24 cellular contexts compared by ENCODE assay signal in genomic region chr3:128907706-128908445, GRCh38. TPM values are rescaled to one million over a fixed set of nuclear protein-coding genes. Genes with fewer than 3 reads are reported as not detected.
DNase-seq lines count a peak whose midpoint lies in the region; ATAC-seq, FAIRE-seq and TF ChIP-seq lines count a peak whose summit lies in the region.
"Had no signal": no experiment of that assay in that cellular context is flagged by ENCODE, and none has a peak within 500 bp of the region (broad histone marks: within the 10 kb centered on the region; RNA-seq: fewer than 3 reads in every experiment).

No MANE protein-coding gene starts in this region.

- 92% methylated on average over 12 of the region's 15 CpGs for WGBS in K562 (ENCODE audit: insufficient coverage, low coverage, missing lambda C conversion rate)
- WGBS in HepG2 (ENCODE audit: low lambda C conversion rate) = 100% methylated on average over 7 of the region's 15 CpGs

- DNase-seq in Panc1 (ENCODE audit: low read depth, low spot score) (no peak), K562 (ENCODE audit: extremely low read depth in 1 of 4, low spot score in 3 of 4) (no peak), HepG2 (ENCODE audit: low spot score) (no peak), posterior vena cava (ENCODE audit: low spot score) (peak; percentile 60), ascending aorta (ENCODE audit: low spot score in 2 of 2) (no peak), NCI-H2227 (lab: John Stamatoyannopoulos, UW; ENCODE audit: unreplicated experiment) (no peak), GF-D8 (lab: John Stamatoyannopoulos, UW) (no peak), MM.1S (no peak)
- DNase-seq: ACHN; BE2C; CD4-positive, CD25-positive, alpha-beta regulatory T cell; CD8-positive, alpha-beta memory T cell; COR-L47; DMS 273 treated with DMSO at 0.1 percent for 48 hours; DMS53; DND-41; EL; HCEC 1CT had no signal

- TF ChIP-seq EP300 in K562 (IDR thresholded peaks at IDR 0.05; ENCODE audit: low read length) = no peak
- no peak for TF ChIP-seq EP300 in HepG2 (IDR thresholded peaks at IDR 0.05; ENCODE audit: low read depth in 2 of 2, low read length in 2 of 2)
- TF ChIP-seq EP300 in HepG2 (CRISPR knock-in tag; IDR thresholded peaks at IDR 0.05; ENCODE audit: borderline replicate concordance) = no peak

- H3K27ac ChIP-seq in Panc1 (ENCODE audit: low read length) (no peak overlapping the region), K562 (ENCODE audit: extremely low read depth, low read depth, low read length) (no peak overlapping the region), HepG2 (ENCODE audit: extremely low read length, insufficient read depth, low read length) (no peak overlapping the region), ascending aorta (no peak overlapping the region), MM.1S (ENCODE audit: low read length) (no peak overlapping the region)

- TF ChIP-seq POLR2A in K562 (conservative IDR thresholded peaks at IDR 0.05) = no peak
- TF ChIP-seq POLR2A in HepG2 (IDR thresholded peaks at IDR 0.05; ENCODE audit: insufficient read depth in 1 of 2, low read depth in 2 of 2, low read length in 2 of 2) = no peak

- H3F3A ChIP-seq in MM.1S (ENCODE audit: insufficient read depth, low read length) = no peaks in the 10 kb centered on the region

- no TSS peak for BruUV-seq in Panc1 (replicated peaks; lab: Mats Ljungman, UMichigan)
- no TSS peak for BruUV-seq in K562 (replicated peaks; lab: Mats Ljungman, UMichigan)
- BruUV-seq in HepG2 (replicated peaks; lab: Mats Ljungman, UMichigan) = no TSS peak

- H3K79me2 ChIP-seq in K562 (ENCODE audit: control insufficient read depth, insufficient read depth, low read length) (no peaks in the 10 kb centered on the region), HepG2 (ENCODE audit: insufficient read depth, low read length) (no peaks in the 10 kb centered on the region), MM.1S (ENCODE audit: low read length) (no peaks in the 10 kb centered on the region)

- H3K4me1 ChIP-seq in Panc1 (ENCODE audit: control insufficient read depth, insufficient read depth, low read length) (no peaks in the 10 kb centered on the region), K562 (replicated peaks in 1 of 2; ENCODE audit: control insufficient read depth in 2 of 2, insufficient read depth in 2 of 2, low read length in 2 of 2) (peaks cover 0 to 5% of the 10 kb centered on the region in 2 experiments; a peak in 2 of 5 replicates), HepG2 (ENCODE audit: insufficient read depth, low read length) (no peaks in the 10 kb centered on the region), ascending aorta (no peaks in the 10 kb centered on the region), MM.1S (ENCODE audit: low read length) (no peaks in the 10 kb centered on the region)
- H3K4me1 ChIP-seq: BE2C had no signal

- CTCF ChIA-PET in Panc1 (lab: Charles Lee) (no interaction called here), K562 (lab: Yijun Ruan, JAX; ENCODE audit: low intra/inter-chr PET ratio) (no interaction called here), HepG2 (lab: Yijun Ruan, JAX; ENCODE audit: low intra/inter-chr PET ratio, low total read pairs) (no interaction called here)

- H3K4me3 ChIP-seq in Panc1 (ENCODE audit: low read depth in 2 of 2, low read length in 2 of 2) = no peak overlapping the region
- H3K4me3 ChIP-seq in K562 = no peak overlapping the region
- no peak overlapping the region for H3K4me3 ChIP-seq in HepG2 (replicated peaks in 1 of 3; ENCODE audit: insufficient read depth in 1 of 3, low read depth in 2 of 3, low read length in 3 of 3)
- no peak overlapping the region for H3K4me3 ChIP-seq in ascending aorta
- no peak overlapping the region for H3K4me3 ChIP-seq in MM.1S (ENCODE audit: low read length)
- H3K4me3 ChIP-seq: GM23338 had no signal

- peak; percentile 10; the same call in 1 of the 2 replicates for ATAC-seq in Panc1
- no peak for ATAC-seq in K562
- ATAC-seq in HepG2 = no peak
- ATAC-seq: GM23338 had no signal

- no peak for TF ChIP-seq CTCF in Panc1 (IDR thresholded peaks at IDR 0.05)
- TF ChIP-seq CTCF in K562 (IDR thresholded peaks at IDR 0.05 in 2 of 3, conservative IDR thresholded peaks at IDR 0.05 in 1 of 3; ENCODE audit: insufficient read depth in 2 of 3, low read depth in 1 of 3, low read length in 3 of 3) = no peak
- TF ChIP-seq CTCF in HepG2 (CRISPR knock-in tag; IDR thresholded peaks at IDR 0.05) = 0 out of 2 replicates have a peak, but pooled peaks have one; percentile 7
- no peak for TF ChIP-seq CTCF in ascending aorta (IDR thresholded peaks at IDR 0.05)
- no peak for TF ChIP-seq CTCF in MM.1S (IDR thresholded peaks at IDR 0.05; ENCODE audit: low read length)

- H3K9ac ChIP-seq in K562 (ENCODE audit: insufficient read depth in 1 of 2, low read depth in 2 of 2, low read length in 2 of 2) (no peak overlapping the region), HepG2 (ENCODE audit: insufficient read depth, low read depth, low read length) (no peak overlapping the region), MM.1S (ENCODE audit: low read length) (no peak overlapping the region)

- no peak for TF ChIP-seq RAD21 in K562 (CRISPR knock-in tag; conservative IDR thresholded peaks at IDR 0.05 in 1 of 2, IDR thresholded peaks at IDR 0.05 in 1 of 2)
- no peak for TF ChIP-seq RAD21 in HepG2 (CRISPR knock-in tag; IDR thresholded peaks at IDR 0.05)

- no peaks in the 10 kb centered on the region for H3K9me3 ChIP-seq in Panc1 (ENCODE audit: control insufficient read depth, insufficient read depth, low read depth, low read length)
- no peaks in the 10 kb centered on the region for H3K9me3 ChIP-seq in K562 (replicated peaks; ENCODE audit: control insufficient read depth, insufficient read depth, low read depth, low read length)
- H3K9me3 ChIP-seq in HepG2 (ENCODE audit: low read length) = no peaks in the 10 kb centered on the region
- H3K9me3 ChIP-seq in ascending aorta = no peaks in the 10 kb centered on the region
- no peaks in the 10 kb centered on the region for H3K9me3 ChIP-seq in MM.1S (replicated peaks; ENCODE audit: insufficient read depth, low read length)
- H3K9me3 ChIP-seq: BE2C had no signal

- H3K4me2 ChIP-seq in K562 (ENCODE audit: insufficient read depth, low read length) (no peak overlapping the region), HepG2 (ENCODE audit: low read depth, low read length) (no peak overlapping the region), MM.1S (ENCODE audit: low read depth, low read length) (no peak overlapping the region)
- H3K4me2 ChIP-seq: GM23338 had no signal

- H4K20me1 ChIP-seq in K562 (replicated peaks; ENCODE audit: control insufficient read depth, insufficient read depth, low read length) (no peaks in the 10 kb centered on the region; the same call in 1 of the 2 replicates), HepG2 (ENCODE audit: insufficient read depth, low read length) (no peaks in the 10 kb centered on the region), MM.1S (ENCODE audit: insufficient read depth, low read length) (no peaks in the 10 kb centered on the region)

- POLR2A ChIA-PET in Panc1 (lab: Charles Lee) (no interaction called here), K562 (lab: Yijun Ruan, JAX) (interaction anchor here (0.5 to 1.4 kb wide), 4 partner anchors 8 to 159 kb away, joined by 3 to 5 read pairs (median 4); no protein-coding TSS in a partner anchor), HepG2 (lab: Yijun Ruan, JAX) (no interaction called here)

- in situ Hi-C loops in Panc1 (cut with HindIII; ENCODE audit: low pct_unique_long_range_greater_than_20kb, low sequenced_read_pairs) (no loop called here), K562 (cut with MboI) (no loop called here), HepG2 (cut with HindIII; ENCODE audit: extremely low pct_ligation_motif_present, low pct_unique_long_range_greater_than_20kb) (no loop called here)

- H3K36me3 ChIP-seq in Panc1 (ENCODE audit: control insufficient read depth, insufficient read depth, low read length) (peaks cover 19% of the 10 kb centered on the region), K562 (ENCODE audit: control insufficient read depth, insufficient read depth, low read length) (peaks cover 90% of the 10 kb centered on the region; the same call in 2 of the 3 replicates), HepG2 (replicated peaks in 1 of 2; ENCODE audit: control insufficient read depth in 1 of 2, insufficient read depth in 2 of 2, low read length in 2 of 2) (peaks cover 39 to 80% of the 10 kb centered on the region in 2 experiments), ascending aorta (peaks cover 88 to 98% of the 10 kb centered on the region in 2 donors), MM.1S (replicated peaks; ENCODE audit: insufficient read depth, low read length) (peaks cover 3% of the 10 kb centered on the region; the same call in 1 of the 2 replicates)

- no peaks in the 10 kb centered on the region for H3K9me2 ChIP-seq in MM.1S (replicated peaks; ENCODE audit: insufficient read depth, low read length)

- FAIRE-seq in K562 (lab: Jason Lieb, UNC) = no peak
- no peak for FAIRE-seq in HepG2 (lab: Jason Lieb, UNC)
- FAIRE-seq: A204.1, G401.6, GM12892, GM18507, H54 had no signal

- intact Hi-C loops in Panc1 (cut with micrococcal nuclease; ENCODE audit: unreplicated experiment) (no loop called here), K562 (cut with micrococcal nuclease) (no loop called here), HepG2 (cut with micrococcal nuclease; ENCODE audit: unreplicated experiment) (no loop called here), posterior vena cava (cut with DNase I) (no loop called here), ascending aorta (cut with DNase I) (no loop called here)

- H2AFZ ChIP-seq in K562 (ENCODE audit: low read depth, low read length) = no peak overlapping the region
- no peak overlapping the region for H2AFZ ChIP-seq in HepG2 (ENCODE audit: low read length)
- H2AFZ ChIP-seq in MM.1S (ENCODE audit: low read length) = no peak overlapping the region
- H2AFZ ChIP-seq: GM23338 had no signal

- no peaks in the 10 kb centered on the region for H3K27me3 ChIP-seq in Panc1 (ENCODE audit: control insufficient read depth, insufficient read depth, low read length)
- no peaks in the 10 kb centered on the region for H3K27me3 ChIP-seq in K562 (ENCODE audit: control insufficient read depth in 2 of 2, insufficient read depth in 2 of 2, low read length in 2 of 2)
- H3K27me3 ChIP-seq in HepG2 (ENCODE audit: control insufficient read depth in 1 of 2, insufficient read depth in 2 of 2, low read length in 2 of 2) = no peaks in the 10 kb centered on the region
- no peaks in the 10 kb centered on the region for H3K27me3 ChIP-seq in ascending aorta
- H3K27me3 ChIP-seq in MM.1S (replicated peaks; ENCODE audit: insufficient read depth, low read length) = no peaks in the 10 kb centered on the region
- H3K27me3 ChIP-seq: BE2C had no signal

- H3K9me1 ChIP-seq in K562 (ENCODE audit: control insufficient read depth, insufficient read depth, low read length) = no peaks in the 10 kb centered on the region

RNA-seq across cellular contexts. Expression of gene ACAD9, which starts 28.5 kb away (rescaled TPM):
- total RNA-seq in Panc1 (2021; ENCODE audit: unreplicated experiment) (70.9 TPM), K562 (2014; rRNA removed) (30.1 and 31.2 TPM in 2 replicates), K562 (2014; rRNA removed; fragmentation: Illumina TruSeq; extraction: Trizol) (16.1 and 17.5 TPM in 2 replicates), K562 (2015; rRNA removed; fragmentation: Illumina TruSeq; extraction: Trizol) (22.5 and 22.8 TPM in 2 replicates), K562 (2021) (30.3 and 32.6 TPM in 2 replicates), HepG2 (2016; rRNA removed; fragmentation: Illumina TruSeq; extraction: Trizol) (37.3 and 38.2 TPM in 2 replicates), posterior vena cava (10 to 100 TPM; 27.2 to 32.4 TPM), ascending aorta (23.4 TPM)
- polyA plus RNA-seq in Panc1 (2012; ENCODE audit: insufficient read length) = 56.0 TPM
- 67.4 and 149 TPM in 2 replicates for total RNA-seq in K562 (2011; cell fraction: chromatin; rRNA removed; ENCODE audit: low replicate concordance)
- 104 and 107 TPM in 2 replicates for total RNA-seq in K562 (2011; cell fraction: nucleolus; rRNA removed)
- total RNA-seq in K562 (2011; cell fraction: nucleoplasm; rRNA removed) = 71.4 and 73.7 TPM in 2 replicates
- polyA plus RNA-seq in K562 (2011; rRNA removed) (18.1 and 21.3 TPM in 2 replicates), K562 (2014; fragmentation: Illumina TruSeq; extraction: Trizol) (25.8 and 27.3 TPM in 2 replicates), K562 (2014; fragmentation: Nextera tagmentation; extraction: Ambion mirVana) (10 to 100 TPM; 10.2 to 11.2 TPM), K562 (2014; rRNA removed) (28.1 and 30.2 TPM in 2 replicates), HepG2 (2011; rRNA removed) (15.3 and 16.7 TPM in 2 replicates)
- 18.4 and 28.1 TPM in 2 replicates for polyA plus RNA-seq in K562 (2011; cell fraction: cytosol; rRNA removed)
- polyA plus RNA-seq in K562 (2011; cell fraction: nucleus; rRNA removed) = 56.6 and 83.3 TPM in 2 replicates
- 20.0 and 24.2 TPM in 2 replicates for polyA plus RNA-seq in K562 (2012)
- 20.4 and 22.3 TPM in 2 replicates for polyA minus RNA-seq in K562 (2011; rRNA and poly(A)+ RNA removed)
- 12.1 and 14.0 TPM in 2 replicates for polyA minus RNA-seq in K562 (2011; cell fraction: cytosol; rRNA and poly(A)+ RNA removed)
- polyA minus RNA-seq in K562 (2011; cell fraction: nucleus; rRNA and poly(A)+ RNA removed) = 48.0 and 48.9 TPM in 2 replicates
- 8.1 and 10.8 TPM in 2 replicates for total RNA-seq in HepG2 (2016; cell fraction: cytosol; rRNA removed; fragmentation: Illumina TruSeq; extraction: Trizol; ENCODE audit: low read depth)
- total RNA-seq in HepG2 (2016; cell fraction: insoluble cytoplasmic fraction; rRNA removed; fragmentation: Illumina TruSeq; extraction: Trizol) = 39.1 and 39.5 TPM in 2 replicates
- 11.6 and 12.1 TPM in 2 replicates for total RNA-seq in HepG2 (2016; cell fraction: membrane; rRNA removed; fragmentation: Illumina TruSeq; extraction: Trizol)
- total RNA-seq in HepG2 (2016; cell fraction: nucleus; rRNA removed; fragmentation: Illumina TruSeq; extraction: Trizol) = 44.5 and 48.5 TPM in 2 replicates
- 12.8 and 15.9 TPM in 2 replicates for polyA plus RNA-seq in HepG2 (2011; cell fraction: cytosol; rRNA removed)
- 45.5 and 47.0 TPM in 2 replicates for polyA plus RNA-seq in HepG2 (2011; cell fraction: nucleus; rRNA removed)
- 8.2 and 9.0 TPM in 2 replicates for polyA plus RNA-seq in HepG2 (2012)
- polyA plus RNA-seq in HepG2 (2016; cell fraction: cytosol; fragmentation: Illumina TruSeq; extraction: Trizol; ENCODE audit: low read depth) = 4.2 and 5.4 TPM in 2 replicates
- polyA plus RNA-seq in HepG2 (2016; cell fraction: insoluble cytoplasmic fraction; fragmentation: Illumina TruSeq; extraction: Trizol; ENCODE audit: low read depth) = 34.4 and 38.2 TPM in 2 replicates
- polyA plus RNA-seq in HepG2 (2016; cell fraction: membrane; fragmentation: Illumina TruSeq; extraction: Trizol; ENCODE audit: low read depth) = 6.2 and 6.9 TPM in 2 replicates
- 43.1 and 43.8 TPM in 2 replicates for polyA plus RNA-seq in HepG2 (2016; cell fraction: nucleus; fragmentation: Illumina TruSeq; extraction: Trizol; ENCODE audit: insufficient read depth, low read depth)
- 54.0 and 100 TPM in 2 replicates for polyA minus RNA-seq in HepG2 (2011; rRNA and poly(A)+ RNA removed; ENCODE audit: low replicate concordance)
- polyA minus RNA-seq in HepG2 (2011; cell fraction: cytosol; rRNA and poly(A)+ RNA removed) = 8.7 and 11.3 TPM in 2 replicates
- polyA minus RNA-seq in HepG2 (2011; cell fraction: nucleus; rRNA and poly(A)+ RNA removed) = 62.3 and 66.0 TPM in 2 replicates
